1 cellular context compared by ENCODE assay signal in the genomic region with DNA sequence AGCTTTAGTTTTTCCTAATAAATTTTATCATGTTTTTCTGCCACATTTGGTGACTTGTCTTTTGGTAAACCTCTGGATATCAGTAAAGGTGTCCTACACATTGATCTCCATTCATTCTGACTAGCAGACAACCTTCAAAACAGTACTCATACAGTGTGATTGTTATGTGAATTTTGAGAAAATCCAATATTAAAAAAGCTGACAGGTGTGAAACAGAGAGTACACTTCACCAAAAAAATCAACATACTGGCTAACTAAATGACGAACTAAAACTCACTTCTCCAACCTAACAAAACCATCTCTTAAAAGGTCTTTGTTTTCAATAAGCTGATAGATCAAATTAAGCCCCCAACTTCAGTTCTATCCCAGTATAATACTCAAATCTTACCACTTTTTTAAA.
TF ChIP-seq lines count a peak whose summit lies in the region.

No MANE protein-coding gene starts in this region.

TF ChIP-seq in HCT116, 20 proteins besides CTCF, POLR2A, EP300 and RAD21 (continued from another document):
- TF ChIP-seq, protein P1, sequence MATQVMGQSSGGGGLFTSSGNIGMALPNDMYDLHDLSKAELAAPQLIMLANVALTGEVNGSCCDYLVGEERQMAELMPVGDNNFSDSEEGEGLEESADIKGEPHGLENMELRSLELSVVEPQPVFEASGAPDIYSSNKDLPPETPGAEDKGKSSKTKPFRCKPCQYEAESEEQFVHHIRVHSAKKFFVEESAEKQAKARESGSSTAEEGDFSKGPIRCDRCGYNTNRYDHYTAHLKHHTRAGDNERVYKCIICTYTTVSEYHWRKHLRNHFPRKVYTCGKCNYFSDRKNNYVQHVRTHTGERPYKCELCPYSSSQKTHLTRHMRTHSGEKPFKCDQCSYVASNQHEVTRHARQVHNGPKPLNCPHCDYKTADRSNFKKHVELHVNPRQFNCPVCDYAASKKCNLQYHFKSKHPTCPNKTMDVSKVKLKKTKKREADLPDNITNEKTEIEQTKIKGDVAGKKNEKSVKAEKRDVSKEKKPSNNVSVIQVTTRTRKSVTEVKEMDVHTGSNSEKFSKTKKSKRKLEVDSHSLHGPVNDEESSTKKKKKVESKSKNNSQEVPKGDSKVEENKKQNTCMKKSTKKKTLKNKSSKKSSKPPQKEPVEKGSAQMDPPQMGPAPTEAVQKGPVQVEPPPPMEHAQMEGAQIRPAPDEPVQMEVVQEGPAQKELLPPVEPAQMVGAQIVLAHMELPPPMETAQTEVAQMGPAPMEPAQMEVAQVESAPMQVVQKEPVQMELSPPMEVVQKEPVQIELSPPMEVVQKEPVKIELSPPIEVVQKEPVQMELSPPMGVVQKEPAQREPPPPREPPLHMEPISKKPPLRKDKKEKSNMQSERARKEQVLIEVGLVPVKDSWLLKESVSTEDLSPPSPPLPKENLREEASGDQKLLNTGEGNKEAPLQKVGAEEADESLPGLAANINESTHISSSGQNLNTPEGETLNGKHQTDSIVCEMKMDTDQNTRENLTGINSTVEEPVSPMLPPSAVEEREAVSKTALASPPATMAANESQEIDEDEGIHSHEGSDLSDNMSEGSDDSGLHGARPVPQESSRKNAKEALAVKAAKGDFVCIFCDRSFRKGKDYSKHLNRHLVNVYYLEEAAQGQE (IDR thresholded peaks at IDR 0.05; ENCODE audit: low read depth) = no peak
- TF ChIP-seq SP1 (IDR thresholded peaks at IDR 0.05; ENCODE audit: low read depth) (no peak), SIN3A (IDR thresholded peaks at IDR 0.05; ENCODE audit: low read depth) (no peak), CEBPB (IDR thresholded peaks at IDR 0.05; ENCODE audit: low read depth) (no peak), FOSL1 (IDR thresholded peaks at IDR 0.05; ENCODE audit: low read depth) (no peak), EGR1 (IDR thresholded peaks at IDR 0.05; ENCODE audit: low read depth) (no peak), TCF7L2 (IDR thresholded peaks at IDR 0.05; ENCODE audit: borderline replicate concordance, extremely low read depth, insufficient read depth, insufficient read length) (no peak)
- TF ChIP-seq, protein P2, sequence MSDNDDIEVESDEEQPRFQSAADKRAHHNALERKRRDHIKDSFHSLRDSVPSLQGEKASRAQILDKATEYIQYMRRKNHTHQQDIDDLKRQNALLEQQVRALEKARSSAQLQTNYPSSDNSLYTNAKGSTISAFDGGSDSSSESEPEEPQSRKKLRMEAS (IDR thresholded peaks at IDR 0.05) = no peak
